Comparison of ENCODE assay signal across 7 cellular contexts in the genomic region with DNA sequence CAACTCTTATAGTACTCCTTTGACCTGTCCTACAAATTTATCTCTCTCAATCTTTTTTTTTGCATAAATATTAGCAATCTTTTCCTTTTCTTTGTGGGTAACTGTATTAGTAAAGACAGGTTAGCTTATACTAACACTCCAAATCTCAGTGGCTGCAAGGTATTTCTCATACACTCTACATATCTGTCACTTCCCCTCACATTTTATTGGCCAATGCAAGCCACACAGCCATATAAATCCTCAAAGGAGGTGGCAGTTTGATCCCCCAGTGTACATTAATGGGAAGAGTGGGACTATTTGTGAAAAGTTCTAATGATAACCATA. TPM values are rescaled to one million over a fixed set of nuclear protein-coding genes. Genes with fewer than 3 reads are reported as not detected.
DNase-seq lines count a peak whose midpoint lies in the region; ATAC-seq and TF ChIP-seq lines count a peak whose summit lies in the region.

No MANE protein-coding gene starts in this region.

- DNase-seq in astrocyte of the spinal cord (ENCODE audit: low read depth, low spot score) (no peak), neural progenitor cell (ENCODE audit: low spot score) (no peak), SK-N-SH (no peak), DMS153 (lab: John Stamatoyannopoulos, UW) (no peak), NCI-H82 (lab: John Stamatoyannopoulos, UW) (no peak)

- H3K27me3 Mint-ChIP-seq in neural progenitor cell (ENCODE audit: insufficient read depth, low read depth): no peaks in the 10 kb centered on the region

- TF ChIP-seq CTCF in astrocyte of the spinal cord (IDR thresholded peaks at IDR 0.05; ENCODE audit: low read depth, low read length) (no peak), neural progenitor cell (IDR thresholded peaks at IDR 0.05) (no peak), SK-N-SH (IDR thresholded peaks at IDR 0.05) (no peak)

- no peaks in the 10 kb centered on the region for H3K4me1 Mint-ChIP-seq in neural progenitor cell

- peak overlapping the region; percentile 31 for H3K4me3 ChIP-seq in astrocyte of the spinal cord (ENCODE audit: low read depth, low read length)
- H3K4me3 ChIP-seq in neural progenitor cell: peak overlapping the region; percentile 25
- H3K4me3 ChIP-seq in SK-N-SH (ENCODE audit: low read depth in 2 of 2, low read length in 1 of 2): no peak overlapping the region

- H3K9ac ChIP-seq in neural progenitor cell (no peak overlapping the region), SK-N-SH (no peak overlapping the region)

- CTCF ChIA-PET in SK-N-SH (lab: Yijun Ruan, JAX): interaction anchor here (0.8 to 1.5 kb wide), 2 partner anchors 160 to 347 kb away, joined by 3 read pairs; a partner anchor contains a TSS

- H3K27ac ChIP-seq in neural progenitor cell (no peak overlapping the region), SK-N-SH (ENCODE audit: low read depth in 2 of 2, low read length in 1 of 2) (no peak overlapping the region)

- in situ Hi-C loops in astrocyte of the spinal cord (cut with HindIII; ENCODE audit: low sequenced_read_pairs): no loop called here

- H2AFZ ChIP-seq in neural progenitor cell (replicated peaks) (peak overlapping the region; percentile 98), SK-N-SH (ENCODE audit: low read depth) (no peak overlapping the region)

- peaks cover 3% of the 10 kb centered on the region for H3K4me1 ChIP-seq in neural progenitor cell
- H3K4me1 ChIP-seq in SK-N-SH (ENCODE audit: control insufficient read depth in 1 of 2, insufficient read depth in 2 of 2, low read depth in 1 of 2, low read length in 1 of 2): no peaks in the 10 kb centered on the region

- H3F3A ChIP-seq in neural progenitor cell (ENCODE audit: low read depth) (no peaks in the 10 kb centered on the region), SK-N-SH (replicated peaks; ENCODE audit: insufficient read depth) (no peaks in the 10 kb centered on the region)

- no peak overlapping the region for H3K27ac Mint-ChIP-seq in neural progenitor cell

- H3K4me2 ChIP-seq in neural progenitor cell (peak overlapping the region; percentile 71), SK-N-SH (no peak overlapping the region)

- H3K9me2 ChIP-seq in SK-N-SH: no peaks in the 10 kb centered on the region

- H4K20me1 ChIP-seq in neural progenitor cell (ENCODE audit: low read depth): no peaks in the 10 kb centered on the region
- no peaks in the 10 kb centered on the region for H4K20me1 ChIP-seq in SK-N-SH (ENCODE audit: insufficient read depth)

- no peaks in the 10 kb centered on the region for H3K36me3 Mint-ChIP-seq in neural progenitor cell

- H3K36me3 ChIP-seq in neural progenitor cell (no peaks in the 10 kb centered on the region), SK-N-SH (replicated peaks in 1 of 2; ENCODE audit: control insufficient read depth in 1 of 2, insufficient read depth in 2 of 2, low read length in 1 of 2) (no peaks in the 10 kb centered on the region)

- H3K9me3 Mint-ChIP-seq in neural progenitor cell: peaks cover 2% of the 10 kb centered on the region

- peak; percentile 36 for ATAC-seq in GM19467 (IDR thresholded peaks at IDR 0.05; ENCODE audit: unreplicated experiment)
- peak; percentile 58 for ATAC-seq in HG03354 (IDR thresholded peaks at IDR 0.05; ENCODE audit: poor library complexity, severe bottlenecking, unreplicated experiment)

- H3K9me3 ChIP-seq in neural progenitor cell (ENCODE audit: low read depth) (no peaks in the 10 kb centered on the region), SK-N-SH (no peaks in the 10 kb centered on the region)

- no peak overlapping the region for H3K4me3 Mint-ChIP-seq in neural progenitor cell

- H3K27me3 ChIP-seq in neural progenitor cell: peaks cover 33% of the 10 kb centered on the region
- H3K27me3 ChIP-seq in SK-N-SH (ENCODE audit: insufficient read depth): no peaks in the 10 kb centered on the region

- H3K79me2 ChIP-seq in neural progenitor cell (ENCODE audit: low read depth) (no peaks in the 10 kb centered on the region), SK-N-SH (ENCODE audit: insufficient read depth) (no peaks in the 10 kb centered on the region)

- no peak for TF ChIP-seq RAD21 in SK-N-SH (IDR thresholded peaks at IDR 0.05; ENCODE audit: low read length)

- POLR2A ChIA-PET in SK-N-SH (lab: Yijun Ruan, JAX): no interaction called here

- TF ChIP-seq EP300 in SK-N-SH (IDR thresholded peaks at IDR 0.05; ENCODE audit: borderline replicate concordance in 1 of 2, low read depth in 1 of 2, low read length in 1 of 2): no peak

TF ChIP-seq in SK-N-SH, 30 proteins besides CTCF, POLR2A, EP300 and RAD21:
- TF ChIP-seq, protein P1, sequence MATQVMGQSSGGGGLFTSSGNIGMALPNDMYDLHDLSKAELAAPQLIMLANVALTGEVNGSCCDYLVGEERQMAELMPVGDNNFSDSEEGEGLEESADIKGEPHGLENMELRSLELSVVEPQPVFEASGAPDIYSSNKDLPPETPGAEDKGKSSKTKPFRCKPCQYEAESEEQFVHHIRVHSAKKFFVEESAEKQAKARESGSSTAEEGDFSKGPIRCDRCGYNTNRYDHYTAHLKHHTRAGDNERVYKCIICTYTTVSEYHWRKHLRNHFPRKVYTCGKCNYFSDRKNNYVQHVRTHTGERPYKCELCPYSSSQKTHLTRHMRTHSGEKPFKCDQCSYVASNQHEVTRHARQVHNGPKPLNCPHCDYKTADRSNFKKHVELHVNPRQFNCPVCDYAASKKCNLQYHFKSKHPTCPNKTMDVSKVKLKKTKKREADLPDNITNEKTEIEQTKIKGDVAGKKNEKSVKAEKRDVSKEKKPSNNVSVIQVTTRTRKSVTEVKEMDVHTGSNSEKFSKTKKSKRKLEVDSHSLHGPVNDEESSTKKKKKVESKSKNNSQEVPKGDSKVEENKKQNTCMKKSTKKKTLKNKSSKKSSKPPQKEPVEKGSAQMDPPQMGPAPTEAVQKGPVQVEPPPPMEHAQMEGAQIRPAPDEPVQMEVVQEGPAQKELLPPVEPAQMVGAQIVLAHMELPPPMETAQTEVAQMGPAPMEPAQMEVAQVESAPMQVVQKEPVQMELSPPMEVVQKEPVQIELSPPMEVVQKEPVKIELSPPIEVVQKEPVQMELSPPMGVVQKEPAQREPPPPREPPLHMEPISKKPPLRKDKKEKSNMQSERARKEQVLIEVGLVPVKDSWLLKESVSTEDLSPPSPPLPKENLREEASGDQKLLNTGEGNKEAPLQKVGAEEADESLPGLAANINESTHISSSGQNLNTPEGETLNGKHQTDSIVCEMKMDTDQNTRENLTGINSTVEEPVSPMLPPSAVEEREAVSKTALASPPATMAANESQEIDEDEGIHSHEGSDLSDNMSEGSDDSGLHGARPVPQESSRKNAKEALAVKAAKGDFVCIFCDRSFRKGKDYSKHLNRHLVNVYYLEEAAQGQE (IDR thresholded peaks at IDR 0.05; ENCODE audit: low read depth, low read length): no peak
- TF ChIP-seq, protein P2, sequence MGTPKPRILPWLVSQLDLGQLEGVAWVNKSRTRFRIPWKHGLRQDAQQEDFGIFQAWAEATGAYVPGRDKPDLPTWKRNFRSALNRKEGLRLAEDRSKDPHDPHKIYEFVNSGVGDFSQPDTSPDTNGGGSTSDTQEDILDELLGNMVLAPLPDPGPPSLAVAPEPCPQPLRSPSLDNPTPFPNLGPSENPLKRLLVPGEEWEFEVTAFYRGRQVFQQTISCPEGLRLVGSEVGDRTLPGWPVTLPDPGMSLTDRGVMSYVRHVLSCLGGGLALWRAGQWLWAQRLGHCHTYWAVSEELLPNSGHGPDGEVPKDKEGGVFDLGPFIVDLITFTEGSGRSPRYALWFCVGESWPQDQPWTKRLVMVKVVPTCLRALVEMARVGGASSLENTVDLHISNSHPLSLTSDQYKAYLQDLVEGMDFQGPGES (IDR thresholded peaks at IDR 0.05; ENCODE audit: low read depth, low read length): no peak
- TF ChIP-seq GATA2 (CRISPR knock-in tag; IDR thresholded peaks at IDR 0.05): no peak
- TF ChIP-seq NFIC (IDR thresholded peaks at IDR 0.05; ENCODE audit: borderline replicate concordance): no peak
- no peak for TF ChIP-seq MXI1 (IDR thresholded peaks at IDR 0.05; ENCODE audit: low read depth, low read length)
- TF ChIP-seq SIN3A (IDR thresholded peaks at IDR 0.05; ENCODE audit: borderline replicate concordance, low read depth, low read length): no peak
- no peak for TF ChIP-seq FOXJ3 (CRISPR knock-in tag; IDR thresholded peaks at IDR 0.05)
- TF ChIP-seq, protein P3, sequence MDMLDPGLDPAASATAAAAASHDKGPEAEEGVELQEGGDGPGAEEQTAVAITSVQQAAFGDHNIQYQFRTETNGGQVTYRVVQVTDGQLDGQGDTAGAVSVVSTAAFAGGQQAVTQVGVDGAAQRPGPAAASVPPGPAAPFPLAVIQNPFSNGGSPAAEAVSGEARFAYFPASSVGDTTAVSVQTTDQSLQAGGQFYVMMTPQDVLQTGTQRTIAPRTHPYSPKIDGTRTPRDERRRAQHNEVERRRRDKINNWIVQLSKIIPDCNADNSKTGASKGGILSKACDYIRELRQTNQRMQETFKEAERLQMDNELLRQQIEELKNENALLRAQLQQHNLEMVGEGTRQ (IDR thresholded peaks at IDR 0.05; ENCODE audit: borderline replicate concordance, low read depth, low read length): no peak
- TF ChIP-seq SMC3 (IDR thresholded peaks at IDR 0.05; ENCODE audit: low read depth, low read length): no peak

RNA-seq across cellular contexts. Expression of a gene that starts 42.6 kb away (rescaled TPM):
- 44.2 and 64.9 TPM in 2 replicates for total RNA-seq in neural progenitor cell (ENCODE audit: low replicate concordance)
- 12.8 and 14.2 TPM in 2 replicates for polyA plus RNA-seq in SK-N-SH (2012; rRNA removed)
- 13.3 and 13.9 TPM in 2 replicates for polyA plus RNA-seq in SK-N-SH (2012; cell fraction: cytosol; rRNA removed)
- polyA plus RNA-seq in SK-N-SH (2012; cell fraction: nucleus; rRNA removed): 21.7 and 33.6 TPM in 2 replicates

Comparison
In these comparisons a context has a peak if more than half of its experiments do, and no peak if none do; other contexts are left out.
1. H3K4me3 ChIP-seq: peak in astrocyte of the spinal cord (single experiment) and neural progenitor cell (single experiment); none in SK-N-SH (0 of 2).